ENCODE assay signal across 31 cellular contexts in the genomic region with DNA sequence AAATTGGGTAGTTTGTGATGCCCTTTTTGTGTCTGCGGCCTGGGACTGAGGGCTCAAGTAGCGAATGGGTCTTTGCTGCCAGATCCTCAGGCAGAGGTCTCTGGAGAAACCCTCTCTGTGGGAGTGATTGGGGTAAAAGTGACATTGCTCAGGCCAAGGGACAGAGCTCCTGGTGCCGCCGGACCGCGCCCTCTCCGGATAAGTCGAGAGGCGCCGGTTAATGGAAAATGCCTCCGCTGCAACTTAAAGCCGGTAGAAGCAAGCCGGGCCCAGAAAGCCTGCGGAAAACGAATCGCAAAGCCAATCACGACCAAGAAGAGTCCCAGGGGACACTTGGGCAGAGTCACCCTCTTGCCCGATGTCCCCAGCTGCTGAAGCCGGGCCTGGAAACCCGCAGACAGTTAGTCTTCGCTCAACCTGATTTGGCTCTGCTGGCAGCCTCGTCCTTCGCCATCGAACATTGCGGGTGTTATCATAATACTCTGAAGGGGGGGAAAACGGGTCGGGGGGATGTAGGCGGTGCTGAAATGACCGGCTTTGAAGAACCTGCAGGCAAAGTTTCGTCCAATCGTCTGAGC. TPM values are rescaled to one million over a fixed set of nuclear protein-coding genes. Genes with fewer than 3 reads are reported as not detected.
DNase-seq lines count a peak whose midpoint lies in the region; ATAC-seq, FAIRE-seq and TF ChIP-seq lines count a peak whose summit lies in the region.
"Had no signal": no experiment of that assay in that cellular context is flagged by ENCODE, and none has a peak within 500 bp of the region (broad histone marks: within the 10 kb centered on the region; RNA-seq: fewer than 3 reads in every experiment).

No MANE protein-coding gene starts in this region.

- in situ Hi-C loops in HAP-1 (cut with MboI; ENCODE audit: low sequenced_read_pairs): loop anchor here (5.0 to 25.0 kb wide), 4 partner anchors 412 to 1387 kb away; no protein-coding TSS in a partner anchor

- CTCF ChIA-PET in endothelial cell of umbilical vein (lab: Charles Lee): interaction anchor here (2.6 to 6.0 kb wide), 3 partner anchors 410 to 848 kb away, joined by 9 to 113 read pairs (median 92); no protein-coding TSS in a partner anchor

- peak overlapping the region in 2 of 3 donors; percentile 39 to 71 for H3K27ac Mint-ChIP-seq in IgD-negative memory B cell
- H3K27ac Mint-ChIP-seq in HFFc6: no peak overlapping the region

- H3K9ac ChIP-seq in endothelial cell of umbilical vein (replicated peaks; ENCODE audit: extremely low read depth, insufficient read depth, low read length): no peak overlapping the region

- H3K27ac ChIP-seq in endothelial cell of umbilical vein (ENCODE audit: insufficient read depth, low read depth, low read length) (no peak overlapping the region), sigmoid colon (peak overlapping the region in 3 of 4 donors; percentile 92 to 96 (median 94))
- H3K27ac ChIP-seq: gastrocnemius medialis, HL-60, left lung, skin epidermis, upper lobe of left lung, WERI-Rb-1 had no signal

- no peak for TF ChIP-seq POLR2A in endothelial cell of umbilical vein (IDR thresholded peaks at IDR 0.05; ENCODE audit: low read depth, low read length)
- no peak for TF ChIP-seq POLR2A in sigmoid colon (IDR thresholded peaks at IDR 0.05)

- H3K27me3 Mint-ChIP-seq in IgD-negative memory B cell (peaks cover 84% of the 10 kb centered on the region), HFFc6 (ENCODE audit: insufficient read depth) (peaks cover 13% of the 10 kb centered on the region)

- POLR2A ChIA-PET in endothelial cell of umbilical vein (lab: Charles Lee): no interaction called here

- dilution Hi-C loops in endothelial cell of umbilical vein (cut with MboI; ENCODE audit: extremely low pct_ligation_motif_present, low sequenced_read_pairs): no loop called here

- H2AFZ ChIP-seq in endothelial cell of umbilical vein (ENCODE audit: low read depth, low read length): no peak overlapping the region

- peaks cover 94 to 99% of the 10 kb centered on the region in 2 experiments for H3K27me3 ChIP-seq in endothelial cell of umbilical vein (ENCODE audit: control insufficient read depth in 2 of 2, insufficient read depth in 2 of 2, low read length in 2 of 2)
- peaks cover 0 to 88% (median 24%) of the 10 kb centered on the region in 3 donors for H3K27me3 ChIP-seq in sigmoid colon
- H3K27me3 ChIP-seq in HAP-1 (ENCODE audit: low read depth): no peaks in the 10 kb centered on the region

- FAIRE-seq in endothelial cell of umbilical vein (lab: Jason Lieb, UNC): peak; percentile 43
- FAIRE-seq: GM18507 had no signal

- intact Hi-C loops in endothelial cell of umbilical vein (cut with micrococcal nuclease): loop anchor here (5.0 kb wide), 2 partner anchors 787 to 1397 kb away; no protein-coding TSS in a partner anchor
- intact Hi-C loops in sigmoid colon (cut with DNase I): loop anchor here (5.0 kb wide), 2 partner anchors 847 to 932 kb away; partner anchors contain the start of gene ATF2
- intact Hi-C loops in left ventricle myocardium superior (cut with micrococcal nuclease): no loop called here

- DNase-seq in ELF-1 (ENCODE audit: low read depth, low spot score): peak; percentile 40
- DNase-seq in endothelial cell of umbilical vein (ENCODE audit: low read depth, low spot score): no peak
- DNase-seq in sigmoid colon: peak; percentile 61
- DNase-seq in HAP-1 (ENCODE audit: low spot score in 2 of 2): no peak
- no peak for DNase-seq in HFFc6
- no peak for DNase-seq in left ventricle myocardium superior
- DNase-seq: C1 segment of cervical spinal cord; dermis blood vessel endothelial cell; gastrocnemius medialis; hippocampal formation; NCI-H1092 treated with DMSO at 0.1 percent for 48 hours; NCI-H1930; SHP77; stimulated activated CD4-positive, alpha-beta T cell treated with anti-CD3 and anti-CD28 coated beads, Interleukin-1b, Interleukin-23, amount 100 ng/mL, for 48 hours; T-helper 9 cell; WERI-Rb-1 had no signal

- H3K36me3 ChIP-seq in endothelial cell of umbilical vein (ENCODE audit: control insufficient read depth in 2 of 2, extremely low read depth in 1 of 2, insufficient read depth in 2 of 2, low read length in 2 of 2) (no peaks in the 10 kb centered on the region), sigmoid colon (no peaks in the 10 kb centered on the region), HAP-1 (replicated peaks) (no peaks in the 10 kb centered on the region)
- H3K36me3 ChIP-seq: gastrocnemius medialis, left lung, upper lobe of left lung, WERI-Rb-1 had no signal

- no peak overlapping the region for H3K4me3 ChIP-seq in endothelial cell of umbilical vein (replicated peaks in 1 of 3; ENCODE audit: insufficient read depth in 1 of 3, low read depth in 1 of 3, low read length in 3 of 3)
- H3K4me3 ChIP-seq in sigmoid colon: peak overlapping the region in 2 of 4 donors; percentile 69 to 70
- H3K4me3 ChIP-seq in HAP-1: no peak overlapping the region
- H3K4me3 ChIP-seq: gastrocnemius medialis, left lung, skin epidermis, upper lobe of left lung had no signal

- TF ChIP-seq CTCF in endothelial cell of umbilical vein (IDR thresholded peaks at IDR 0.05; ENCODE audit: extremely low read depth in 1 of 2, insufficient read depth in 1 of 2, low read depth in 1 of 2, low read length in 2 of 2) (no peak), sigmoid colon (IDR thresholded peaks at IDR 0.05) (no peak), HFFc6 (IDR thresholded peaks at IDR 0.05) (no peak)

- H3K79me2 ChIP-seq in endothelial cell of umbilical vein (ENCODE audit: control insufficient read depth, insufficient read depth, low read length): no peaks in the 10 kb centered on the region

- TF ChIP-seq EP300 in sigmoid colon (IDR thresholded peaks at IDR 0.05): no peak

- no TSS peak for BruUV-seq in endothelial cell of umbilical vein (replicated peaks; lab: Mats Ljungman, UMichigan)

- H3K4me1 Mint-ChIP-seq in IgD-negative memory B cell: peaks cover 4 to 15% (median 12%) of the 10 kb centered on the region in 3 donors
- peaks cover 31% of the 10 kb centered on the region for H3K4me1 Mint-ChIP-seq in HFFc6 (ENCODE audit: low read depth)

- H3K9me3 ChIP-seq in endothelial cell of umbilical vein (replicated peaks; ENCODE audit: control insufficient read depth, insufficient read depth, low read length) (no peaks in the 10 kb centered on the region), sigmoid colon (no peaks in the 10 kb centered on the region), HAP-1 (no peaks in the 10 kb centered on the region)
- H3K9me3 ChIP-seq: gastrocnemius medialis, left lung, upper lobe of left lung had no signal

- H3K9me3 Mint-ChIP-seq in IgD-negative memory B cell (peaks cover 0 to 8% (median 3%) of the 10 kb centered on the region in 3 donors), HFFc6 (no peaks in the 10 kb centered on the region)
- H3K9me3 Mint-ChIP-seq: activated naive CD4-positive, alpha-beta T cell treated with anti-CD3 and anti-CD28 coated beads, Interleukin-2, amount 50 U/mL, for 72 hours had no signal

- no peaks in the 10 kb centered on the region for H3K9me1 ChIP-seq in endothelial cell of umbilical vein (replicated peaks; ENCODE audit: control insufficient read depth, extremely low read depth, insufficient read depth, low read length)

- H4K20me1 ChIP-seq in endothelial cell of umbilical vein (replicated peaks; ENCODE audit: control insufficient read depth, extremely low read depth, insufficient read depth, low read length): peaks cover 3% of the 10 kb centered on the region

- ATAC-seq in left ventricle myocardium superior: no peak
- ATAC-seq: activated naive CD4-positive, alpha-beta T cell treated with anti-CD3 and anti-CD28 coated beads, Interleukin-2, amount 50 U/mL, for 72 hours; gastrocnemius medialis; left lung; Panc1 had no signal

- H3K4me3 Mint-ChIP-seq in IgD-negative memory B cell: peak overlapping the region in 2 of 4 donors; percentile 29 to 63
- H3K4me3 Mint-ChIP-seq in HFFc6: no peak overlapping the region

- H3K36me3 Mint-ChIP-seq in IgD-negative memory B cell (peaks cover 2% of the 10 kb centered on the region), HFFc6 (ENCODE audit: low read depth) (no peaks in the 10 kb centered on the region)

- WGBS in sigmoid colon, 2 donors: 35 to 48% methylated on average over 31 of the region's 31 CpGs

- peaks cover 5% of the 10 kb centered on the region for H3K4me1 ChIP-seq in endothelial cell of umbilical vein (ENCODE audit: control insufficient read depth, extremely low read depth, insufficient read depth, low read length)
- peaks cover 0 to 46% (median 40%) of the 10 kb centered on the region in 4 donors for H3K4me1 ChIP-seq in sigmoid colon
- peaks cover 20% of the 10 kb centered on the region for H3K4me1 ChIP-seq in HAP-1

- H3K4me2 ChIP-seq in endothelial cell of umbilical vein (ENCODE audit: insufficient read depth, low read length): no peak overlapping the region

RNA-seq across cellular contexts. Expression of gene HOXD12, which starts 0.3 kb away (rescaled TPM):
- not detected for polyA plus RNA-seq in IgD-negative memory B cell
- total RNA-seq in endothelial cell of umbilical vein: not detected in 2 replicates
- polyA plus RNA-seq in endothelial cell of umbilical vein: not detected in 2 replicates
- polyA plus RNA-seq in endothelial cell of umbilical vein (2011; cell fraction: cytosol; rRNA removed): not detected in 2 replicates
- polyA plus RNA-seq in endothelial cell of umbilical vein (2011; cell fraction: nucleus; rRNA removed): not detected in 2 replicates
- polyA plus RNA-seq in endothelial cell of umbilical vein (2012): not detected in 2 replicates
- polyA minus RNA-seq in endothelial cell of umbilical vein: not detected in 2 replicates
- polyA minus RNA-seq in endothelial cell of umbilical vein (2011; cell fraction: cytosol; rRNA and poly(A)+ RNA removed): not detected
- not detected in 2 replicates for polyA minus RNA-seq in endothelial cell of umbilical vein (2011; cell fraction: nucleus; rRNA and poly(A)+ RNA removed)
- total RNA-seq in sigmoid colon: 1 to 10 TPM in 3 of 4 donors, not detected in 1; 1.3 to 1.8 (median 1.7) TPM
- under 1 TPM in 1 of 3 donors, not detected in 2; 0.15 TPM for polyA plus RNA-seq in sigmoid colon
- under 1 TPM in 4 of 6 experiments, not detected in 2; 0.19 to 0.36 (median 0.26) TPM for total RNA-seq in HFFc6 (2021; fragmentation: NEBNext Ultra II Directional; extraction: Animal tissue kit (Norgen Biotek cat#: 25700))
- not detected for total RNA-seq in left ventricle myocardium superior
- total RNA-seq: activated naive CD4-positive, alpha-beta T cell treated with anti-CD3 and anti-CD28 coated beads, Interleukin-2, amount 50 U/mL, for 72 hours; aorta; cardiac septum; dermis blood vessel endothelial cell; gastrocnemius medialis; left lung; mesenteric fat pad; myocyte; omental fat pad; subcutaneous adipose tissue; upper lobe of left lung had no signal
- polyA plus RNA-seq: AG04450, aorta had no signal

RNA-seq across cellular contexts. Expression of gene HOXD13, which starts 6.7 kb away (rescaled TPM):
- polyA plus RNA-seq in IgD-negative memory B cell: not detected
- total RNA-seq in endothelial cell of umbilical vein: not detected in 2 replicates
- polyA plus RNA-seq in endothelial cell of umbilical vein: not detected in 2 replicates
- not detected in 2 replicates for polyA plus RNA-seq in endothelial cell of umbilical vein (2011; cell fraction: cytosol; rRNA removed)
- polyA plus RNA-seq in endothelial cell of umbilical vein (2011; cell fraction: nucleus; rRNA removed): not detected in 2 replicates
- polyA plus RNA-seq in endothelial cell of umbilical vein (2012): not detected in 2 replicates
- not detected in 2 replicates for polyA minus RNA-seq in endothelial cell of umbilical vein
- polyA minus RNA-seq in endothelial cell of umbilical vein (2011; cell fraction: cytosol; rRNA and poly(A)+ RNA removed): not detected
- polyA minus RNA-seq in endothelial cell of umbilical vein (2011; cell fraction: nucleus; rRNA and poly(A)+ RNA removed): not detected in 2 replicates
- total RNA-seq in sigmoid colon: 10 to 100 TPM; 18.7 to 48.9 (median 34.1) TPM
- 1 to 10 TPM in 2 of 3 donors, not detected in 1; 2.3 to 2.4 TPM for polyA plus RNA-seq in sigmoid colon
- 1 to 10 TPM; 1.2 to 1.7 (median 1.5) TPM for total RNA-seq in HFFc6 (2021; fragmentation: NEBNext Ultra II Directional; extraction: Animal tissue kit (Norgen Biotek cat#: 25700))
- total RNA-seq in left ventricle myocardium superior: not detected
- total RNA-seq: activated naive CD4-positive, alpha-beta T cell treated with anti-CD3 and anti-CD28 coated beads, Interleukin-2, amount 50 U/mL, for 72 hours; aorta; cardiac septum; gastrocnemius medialis; left lung; myocyte; omental fat pad; upper lobe of left lung had no signal
- polyA plus RNA-seq: AG04450, aorta had no signal

RNA-seq across cellular contexts. Expression of gene HOXD11, which starts 7.8 kb away (rescaled TPM):
- polyA plus RNA-seq in IgD-negative memory B cell (not detected), endothelial cell of umbilical vein (not detected in 2 replicates), sigmoid colon (1 to 10 TPM in 2 of 3 donors, under 1 TPM in 1; 0.69 to 3.6 (median 2.1) TPM)
- total RNA-seq in endothelial cell of umbilical vein (not detected in 2 replicates), sigmoid colon (10 to 100 TPM; 18.3 to 39.3 (median 24.9) TPM), left ventricle myocardium superior (not detected)
- polyA plus RNA-seq in endothelial cell of umbilical vein (2011; cell fraction: cytosol; rRNA removed): not detected in 2 replicates
- polyA plus RNA-seq in endothelial cell of umbilical vein (2011; cell fraction: nucleus; rRNA removed): not detected in 2 replicates
- not detected in 2 replicates for polyA plus RNA-seq in endothelial cell of umbilical vein (2012)
- polyA minus RNA-seq in endothelial cell of umbilical vein: not detected in 2 replicates
- polyA minus RNA-seq in endothelial cell of umbilical vein (2011; cell fraction: cytosol; rRNA and poly(A)+ RNA removed): 1.0 TPM
- polyA minus RNA-seq in endothelial cell of umbilical vein (2011; cell fraction: nucleus; rRNA and poly(A)+ RNA removed): not detected in 2 replicates
- 10 to 100 TPM in 1 of 6 experiments, 1 to 10 TPM in 5; 6.0 to 10.2 (median 7.6) TPM for total RNA-seq in HFFc6 (2021; fragmentation: NEBNext Ultra II Directional; extraction: Animal tissue kit (Norgen Biotek cat#: 25700))
- total RNA-seq: activated naive CD4-positive, alpha-beta T cell treated with anti-CD3 and anti-CD28 coated beads, Interleukin-2, amount 50 U/mL, for 72 hours; cardiac septum; left lung; myocyte; omental fat pad; subcutaneous adipose tissue; upper lobe of left lung had no signal
- polyA plus RNA-seq: AG04450, aorta had no signal

RNA-seq across cellular contexts. Expression of gene EVX2, which starts 15.5 kb away (rescaled TPM):
- polyA plus RNA-seq in IgD-negative memory B cell (not detected), endothelial cell of umbilical vein (not detected in 2 replicates), sigmoid colon (under 1 TPM in 1 of 3 donors, not detected in 2; 0.07 TPM)
- total RNA-seq in endothelial cell of umbilical vein (not detected in 2 replicates), sigmoid colon (1 to 10 TPM; 1.2 to 4.6 (median 2.1) TPM), left ventricle myocardium superior (not detected)
- not detected in 2 replicates for polyA plus RNA-seq in endothelial cell of umbilical vein (2011; cell fraction: cytosol; rRNA removed)
- polyA plus RNA-seq in endothelial cell of umbilical vein (2011; cell fraction: nucleus; rRNA removed): not detected in 2 replicates
- polyA plus RNA-seq in endothelial cell of umbilical vein (2012): not detected in 2 replicates
- not detected in 2 replicates for polyA minus RNA-seq in endothelial cell of umbilical vein
- polyA minus RNA-seq in endothelial cell of umbilical vein (2011; cell fraction: cytosol; rRNA and poly(A)+ RNA removed): not detected
- polyA minus RNA-seq in endothelial cell of umbilical vein (2011; cell fraction: nucleus; rRNA and poly(A)+ RNA removed): not detected in 2 replicates
- not detected for total RNA-seq in HFFc6 (2021; fragmentation: NEBNext Ultra II Directional; extraction: Animal tissue kit (Norgen Biotek cat#: 25700))
- total RNA-seq: activated naive CD4-positive, alpha-beta T cell treated with anti-CD3 and anti-CD28 coated beads, Interleukin-2, amount 50 U/mL, for 72 hours; aorta; cardiac septum; dermis blood vessel endothelial cell; gastrocnemius medialis; left lung; mesenteric fat pad; myocyte; omental fat pad; upper lobe of left lung had no signal
- polyA plus RNA-seq: AG04450, aorta had no signal

RNA-seq across cellular contexts. Expression of gene HOXD10, which starts 17.3 kb away (rescaled TPM):
- polyA plus RNA-seq in IgD-negative memory B cell: not detected
- not detected in 2 replicates for total RNA-seq in endothelial cell of umbilical vein
- not detected in 2 replicates for polyA plus RNA-seq in endothelial cell of umbilical vein
- polyA plus RNA-seq in endothelial cell of umbilical vein (2011; cell fraction: cytosol; rRNA removed): not detected in 2 replicates
- not detected in 2 replicates for polyA plus RNA-seq in endothelial cell of umbilical vein (2011; cell fraction: nucleus; rRNA removed)
- not detected in 2 replicates for polyA plus RNA-seq in endothelial cell of umbilical vein (2012)
- polyA minus RNA-seq in endothelial cell of umbilical vein: not detected in 2 replicates
- not detected for polyA minus RNA-seq in endothelial cell of umbilical vein (2011; cell fraction: cytosol; rRNA and poly(A)+ RNA removed)
- polyA minus RNA-seq in endothelial cell of umbilical vein (2011; cell fraction: nucleus; rRNA and poly(A)+ RNA removed): not detected in 2 replicates
- 10 to 100 TPM; 10.7 to 46.0 (median 17.9) TPM for total RNA-seq in sigmoid colon
- polyA plus RNA-seq in sigmoid colon: 1 to 10 TPM in 2 of 3 donors, under 1 TPM in 1; 0.23 to 2.4 (median 1.5) TPM
- 10 to 100 TPM; 10.9 to 14.5 (median 12.8) TPM for total RNA-seq in HFFc6 (2021; fragmentation: NEBNext Ultra II Directional; extraction: Animal tissue kit (Norgen Biotek cat#: 25700))
- not detected for total RNA-seq in left ventricle myocardium superior
- total RNA-seq: activated naive CD4-positive, alpha-beta T cell treated with anti-CD3 and anti-CD28 coated beads, Interleukin-2, amount 50 U/mL, for 72 hours; myocyte had no signal
- polyA plus RNA-seq: AG04450, aorta had no signal

Comparison
In these comparisons a context has a peak if more than half of its experiments do, and no peak if none do; other contexts are left out.
1. DNase-seq: peak in ELF-1 (single experiment) and sigmoid colon (single experiment); none in endothelial cell of umbilical vein (single experiment), HAP-1 (0 of 2), HFFc6 (single experiment) and left ventricle myocardium superior (single experiment).
2. RNA of gene HOXD13, which starts 6.7 kb away (total RNA-seq): 18.7 to 48.9 TPM in sigmoid colon; 1.2 to 1.7 TPM in HFFc6, not detected in endothelial cell of umbilical vein and not detected in left ventricle myocardium superior (single experiment); every median in the first group is over 4 times any median in the second.